Comparison of ENCODE assay signal across 1 cellular context in genomic region chr1:11719313-11720032, GRCh38.
A peak's percentile ranks its signal among the peaks of the same experiment; 100 is the strongest.
TF ChIP-seq lines count a peak whose summit lies in the region.

No MANE protein-coding gene starts in this region.

TF ChIP-seq in H1, 55 proteins besides CTCF, POLR2A, EP300 and RAD21:
- TF ChIP-seq MAX (IDR thresholded peaks at IDR 0.05) = peak; percentile 69
- TF ChIP-seq BRCA1 (IDR thresholded peaks at IDR 0.05; ENCODE audit: low read depth, low read length) = no peak
- TF ChIP-seq KDM1A (IDR thresholded peaks at IDR 0.05; ENCODE audit: borderline replicate concordance, low read length) = no peak; the same call in 1 of the 2 replicates
- no peak for TF ChIP-seq TCF12 (IDR thresholded peaks at IDR 0.05; ENCODE audit: low read depth, low read length)
- TF ChIP-seq GABPA (IDR thresholded peaks at IDR 0.05; ENCODE audit: borderline replicate concordance, insufficient read depth, low read length) = 0 out of 2 replicates have a peak, but pooled peaks have one; percentile 7
- no peak for TF ChIP-seq SUZ12 (IDR thresholded peaks at IDR 0.05; ENCODE audit: low read length)
- TF ChIP-seq MAFK (IDR thresholded peaks at IDR 0.05; ENCODE audit: low read depth, low read length) = no peak
- TF ChIP-seq TBP (IDR thresholded peaks at IDR 0.05; ENCODE audit: low read depth, low read length) = no peak
- TF ChIP-seq E2F6 (IDR thresholded peaks at IDR 0.05) = 0 out of 2 replicates have a peak, but pooled peaks have one; percentile 48
- TF ChIP-seq JUN (IDR thresholded peaks at IDR 0.05; ENCODE audit: low read depth, low read length) = no peak
- TF ChIP-seq EGR1 (IDR thresholded peaks at IDR 0.05; ENCODE audit: borderline replicate concordance, low read depth, low read length) = no peak
- TF ChIP-seq HDAC2 (IDR thresholded peaks at IDR 0.05; ENCODE audit: borderline replicate concordance in 1 of 2, low read depth in 2 of 2, low read length in 2 of 2) = peak in 1 of 2 experiments; percentile 69; a peak in 1 of 4 replicates
- TF ChIP-seq PHF8 (conservative IDR thresholded peaks at IDR 0.05; ENCODE audit: low read depth, low read length) = no peak
- TF ChIP-seq BACH1 (IDR thresholded peaks at IDR 0.05; ENCODE audit: low read length) = peak; percentile 79
- no peak for TF ChIP-seq CREB1 (IDR thresholded peaks at IDR 0.05)
- no peak for TF ChIP-seq BCL11A (IDR thresholded peaks at IDR 0.05; ENCODE audit: low read depth in 2 of 2, low read length in 2 of 2)
- TF ChIP-seq ASH2L (IDR thresholded peaks at IDR 0.05; ENCODE audit: low read length) = peak; percentile 61
